Comparison of ENCODE assay signal across 9 cellular contexts in genomic region chr1:235783148-235783776, GRCh38.
DNase-seq lines count a peak whose midpoint lies in the region; TF ChIP-seq lines count a peak whose summit lies in the region.
"Had no signal": no experiment of that assay in that cellular context is flagged by ENCODE, and none has a peak within 500 bp of the region (broad histone marks: within the 10 kb centered on the region; RNA-seq: fewer than 3 reads in every experiment).

No MANE protein-coding gene starts in this region.

- no peaks in the 10 kb centered on the region for H3K27me3 Mint-ChIP-seq in H9 (ENCODE audit: low read depth)
- H3K27me3 Mint-ChIP-seq in activated naive CD4-positive, alpha-beta T cell treated with anti-CD3 and anti-CD28 coated beads, Interleukin-2, amount 10 ng/mL, durations not matched to agents 7 days and 5 days: no peaks in the 10 kb centered on the region
- H3K27me3 Mint-ChIP-seq: central memory CD8-positive, alpha-beta T cell had no signal

- no peak overlapping the region for H4K8ac ChIP-seq in H9 (replicated peaks; ENCODE audit: insufficient read length, low read depth, low read length)

- WGBS in H9 (ENCODE audit: extremely low coverage, insufficient read length, low lambda C conversion rate): no CpG with 5 or more reads among the region's 8 CpGs

- no peaks in the 10 kb centered on the region for H3K9me3 ChIP-seq in AG04450 (ENCODE audit: control insufficient read depth, insufficient read depth, low read length)
- H3K9me3 ChIP-seq in H9 (ENCODE audit: control insufficient read depth, low read depth, low read length): no peaks in the 10 kb centered on the region
- H3K9me3 ChIP-seq in OCI-LY3 (ENCODE audit: insufficient read depth, low read length): no peaks in the 10 kb centered on the region
- no peaks in the 10 kb centered on the region for H3K9me3 ChIP-seq in vagina

- CTCF ChIA-PET in AG04450 (lab: Charles Lee): interaction anchor here (0.6 to 5.0 kb wide), 52 partner anchors 9 to 1092 kb away, joined by 3 to 89 read pairs (median 4); partner anchors contain the start of genes B3GALNT2 and LYST
- CTCF ChIA-PET in activated naive CD4-positive, alpha-beta T cell treated with anti-CD3 and anti-CD28 coated beads, Interleukin-2, amount 10 ng/mL, durations not matched to agents 7 days and 5 days (lab: Charles Lee): interaction anchor here (0.5 to 3.1 kb wide), 27 partner anchors 10 to 298 kb away, joined by 3 to 25 read pairs (median 3); partner anchors contain the start of gene B3GALNT2

- no peak overlapping the region for H3K4me2 ChIP-seq in H9 (ENCODE audit: insufficient read depth, insufficient read length, low read length)
- no peak overlapping the region for H3K4me2 ChIP-seq in OCI-LY3 (ENCODE audit: low read length)

- no peaks in the 10 kb centered on the region for H3K4me1 ChIP-seq in H9 (ENCODE audit: insufficient read depth, low read length)
- no peaks in the 10 kb centered on the region for H3K4me1 ChIP-seq in OCI-LY3 (ENCODE audit: low read length)
- H3K4me1 ChIP-seq in vagina: peaks cover 6% of the 10 kb centered on the region

- H3K4me3 Mint-ChIP-seq in H9: no peak overlapping the region
- no peak overlapping the region for H3K4me3 Mint-ChIP-seq in activated naive CD4-positive, alpha-beta T cell treated with anti-CD3 and anti-CD28 coated beads, Interleukin-2, amount 10 ng/mL, durations not matched to agents 7 days and 5 days
- H3K4me3 Mint-ChIP-seq: central memory CD8-positive, alpha-beta T cell had no signal

- peak; percentile 60 for TF ChIP-seq CTCF in AG04450 (IDR thresholded peaks at IDR 0.05; ENCODE audit: low read depth, low read length)
- peak; percentile 69 for TF ChIP-seq CTCF in H9 (conservative IDR thresholded peaks at IDR 0.05)
- TF ChIP-seq CTCF in OCI-LY3 (IDR thresholded peaks at IDR 0.05; ENCODE audit: low read depth, low read length): peak; percentile 46; the same call in 1 of the 2 replicates
- TF ChIP-seq CTCF in epithelial cell of esophagus (IDR thresholded peaks at IDR 0.05; ENCODE audit: insufficient read depth, low read depth, low read length, missing control alignments): peak; percentile 30
- TF ChIP-seq CTCF in vagina (IDR thresholded peaks at IDR 0.05): peak in 1 of 3 experiments; percentile 27

- no peaks in the 10 kb centered on the region for H3K23me2 ChIP-seq in H9 (ENCODE audit: insufficient read length, low read depth, low read length, poor library complexity, severe bottlenecking)

- H3K27ac ChIP-seq in AG04450 (ENCODE audit: low read depth, low read length): no peak overlapping the region
- H3K27ac ChIP-seq in H9 (ENCODE audit: insufficient read length, low read depth, low read length): no peak overlapping the region
- no peak overlapping the region for H3K27ac ChIP-seq in OCI-LY3 (ENCODE audit: low read length)
- H3K27ac ChIP-seq in vagina: no peak overlapping the region

- no peak overlapping the region for H2BK15ac ChIP-seq in H9 (ENCODE audit: low read depth, low read length)

- H2AFZ ChIP-seq in H9 (ENCODE audit: low read length): no peak overlapping the region
- H2AFZ ChIP-seq in OCI-LY3 (ENCODE audit: low read depth, low read length): no peak overlapping the region

- no peak overlapping the region for H2AK5ac ChIP-seq in H9 (ENCODE audit: insufficient read length, low read length)

- H2BK120ac ChIP-seq in H9 (ENCODE audit: low read depth, low read length, poor library complexity, severe bottlenecking): no peak overlapping the region

- H3K4ac ChIP-seq in H9 (ENCODE audit: low read depth, low read length): no peak overlapping the region

- POLR2A ChIA-PET in AG04450 (lab: Yijun Ruan, JAX): interaction anchor here (1.1 kb wide), 1 partner anchor 279 kb away, joined by 4 read pairs; the partner anchor contains the start of gene B3GALNT2

- H3K36me3 ChIP-seq in OCI-LY3 (replicated peaks; ENCODE audit: low read depth, low read length) (no peaks in the 10 kb centered on the region), vagina (peaks cover 0 to 11% of the 10 kb centered on the region in 2 donors)

- H3K79me1 ChIP-seq in H9 (ENCODE audit: insufficient read depth, low read depth, low read length, poor library complexity, severe bottlenecking): no peaks in the 10 kb centered on the region

- no peaks in the 10 kb centered on the region for H3K9me3 Mint-ChIP-seq in H9
- no peaks in the 10 kb centered on the region for H3K9me3 Mint-ChIP-seq in activated naive CD4-positive, alpha-beta T cell treated with anti-CD3 and anti-CD28 coated beads, Interleukin-2, amount 10 ng/mL, durations not matched to agents 7 days and 5 days
- H3K9me3 Mint-ChIP-seq: central memory CD8-positive, alpha-beta T cell had no signal

- no peaks in the 10 kb centered on the region for H3K27me3 ChIP-seq in AG04450 (ENCODE audit: control insufficient read depth, insufficient read depth, low read length)
- no peaks in the 10 kb centered on the region for H3K27me3 ChIP-seq in H9 (ENCODE audit: insufficient read depth, low read length)
- no peaks in the 10 kb centered on the region for H3K27me3 ChIP-seq in OCI-LY3 (ENCODE audit: low read depth, low read length)
- no peaks in the 10 kb centered on the region for H3K27me3 ChIP-seq in vagina

- H3K18ac ChIP-seq in H9 (ENCODE audit: insufficient read length, low read depth, low read length): no peak overlapping the region

- H3K14ac ChIP-seq in H9 (ENCODE audit: insufficient read depth, low read length): no peak overlapping the region

- DNase-seq in AG04450 (ENCODE audit: low read depth, low spot score) (peak; percentile 15), H9 (no peak), epithelial cell of esophagus (ENCODE audit: low read depth) (peak; percentile 44), retina (peak; percentile 4), vagina (ENCODE audit: extremely low spot score in 2 of 2) (no peak)
- no peak for DNase-seq in activated naive CD4-positive, alpha-beta T cell treated with anti-CD3 and anti-CD28 coated beads, Interleukin-2, amount 10 ng/mL, durations not matched to agents 7 days and 5 days
- no peak for DNase-seq in effector CD8-positive, alpha-beta T cell (lab: John Stamatoyannopoulos, UW)

- H3K4me1 Mint-ChIP-seq in H9: no peaks in the 10 kb centered on the region
- no peaks in the 10 kb centered on the region for H3K4me1 Mint-ChIP-seq in activated naive CD4-positive, alpha-beta T cell treated with anti-CD3 and anti-CD28 coated beads, Interleukin-2, amount 10 ng/mL, durations not matched to agents 7 days and 5 days
- H3K4me1 Mint-ChIP-seq: central memory CD8-positive, alpha-beta T cell had no signal

- H2BK20ac ChIP-seq in H9 (ENCODE audit: low read depth, low read length, poor library complexity, severe bottlenecking): no peak overlapping the region

- H3K9ac ChIP-seq in H9 (ENCODE audit: extremely low read depth, insufficient read length, low read length) (no peak overlapping the region), OCI-LY3 (ENCODE audit: low read length) (no peak overlapping the region)

- intact Hi-C loops in vagina (cut with DNase I): no loop called here

- no peak overlapping the region for H4K5ac ChIP-seq in H9 (ENCODE audit: insufficient read length, low read depth, low read length)

- no peak overlapping the region for H3K23ac ChIP-seq in H9 (ENCODE audit: insufficient read length, low read depth, low read length)

- H3K56ac ChIP-seq in H9 (ENCODE audit: insufficient read length, low read depth, low read length): no peak overlapping the region

- H2BK5ac ChIP-seq in H9 (ENCODE audit: insufficient read length, low read length): no peak overlapping the region

- no peak overlapping the region for H3T11ph ChIP-seq in H9 (ENCODE audit: low read length)

- no peak overlapping the region for H2BK12ac ChIP-seq in H9 (ENCODE audit: insufficient read length, low read depth, low read length)

- H3K27ac Mint-ChIP-seq in H9: no peak overlapping the region
- H3K27ac Mint-ChIP-seq in activated naive CD4-positive, alpha-beta T cell treated with anti-CD3 and anti-CD28 coated beads, Interleukin-2, amount 10 ng/mL, durations not matched to agents 7 days and 5 days: no peak overlapping the region

- H4K91ac ChIP-seq in H9 (ENCODE audit: insufficient read length, low read depth, low read length): no peak overlapping the region

- no peak for TF ChIP-seq POLR2A in vagina (IDR thresholded peaks at IDR 0.05)

- H3K4me3 ChIP-seq in AG04450 (ENCODE audit: low read depth, low read length) (no peak overlapping the region), OCI-LY3 (ENCODE audit: low read length) (no peak overlapping the region), epithelial cell of esophagus (ENCODE audit: low read length) (no peak overlapping the region), vagina (no peak overlapping the region)

- H3K79me2 ChIP-seq in H9 (ENCODE audit: insufficient read depth, low read length) (no peaks in the 10 kb centered on the region), OCI-LY3 (ENCODE audit: low read length) (no peaks in the 10 kb centered on the region)

- H4K20me1 ChIP-seq in H9 (ENCODE audit: control insufficient read depth, insufficient read depth, insufficient read length): no peaks in the 10 kb centered on the region
- H4K20me1 ChIP-seq in OCI-LY3 (ENCODE audit: insufficient read depth, low read length): no peaks in the 10 kb centered on the region

- no peaks in the 10 kb centered on the region for H3K36me3 Mint-ChIP-seq in H9 (ENCODE audit: insufficient read depth in 1 of 3, low read depth in 3 of 3)
- H3K36me3 Mint-ChIP-seq in activated naive CD4-positive, alpha-beta T cell treated with anti-CD3 and anti-CD28 coated beads, Interleukin-2, amount 10 ng/mL, durations not matched to agents 7 days and 5 days: peaks cover 16% of the 10 kb centered on the region

Comparison
In these comparisons a context has a peak if more than half of its experiments do, and no peak if none do; other contexts are left out.
1. DNase-seq: peak in AG04450 (single experiment), epithelial cell of esophagus (single experiment) and retina (single experiment); none in H9 (single experiment), activated naive CD4-positive, alpha-beta T cell treated with anti-CD3 and anti-CD28 coated beads, Interleukin-2, amount 10 ng/mL, durations not matched to agents 7 days and 5 days (single experiment), effector CD8-positive, alpha-beta T cell (single experiment) and vagina (0 of 2).